Comparison of ENCODE assay signal across 13 cellular contexts in the genomic region with DNA sequence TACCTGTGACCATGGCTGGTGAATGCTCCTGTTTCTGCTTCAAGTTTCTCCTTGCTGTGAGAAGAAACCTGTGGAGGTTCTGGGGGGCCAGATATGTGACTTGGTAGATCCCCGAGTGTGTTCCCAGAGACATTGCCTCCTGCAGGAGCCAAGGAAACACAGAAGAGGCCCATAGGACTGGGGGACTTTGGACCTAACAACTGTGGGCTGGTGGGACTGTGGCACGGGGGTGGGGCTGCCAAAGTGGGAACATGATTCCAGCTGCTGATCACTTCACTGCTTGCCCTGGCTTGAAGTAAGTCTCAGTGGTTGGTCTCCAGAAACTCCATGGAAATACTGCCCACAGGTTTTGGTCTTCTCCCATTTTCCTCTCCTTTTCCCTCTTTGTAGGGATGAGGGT. TPM values are rescaled to one million over a fixed set of nuclear protein-coding genes. Genes with fewer than 3 reads are reported as not detected.
DNase-seq lines count a peak whose midpoint lies in the region; ATAC-seq and TF ChIP-seq lines count a peak whose summit lies in the region.
"Had no signal": no experiment of that assay in that cellular context is flagged by ENCODE, and none has a peak within 500 bp of the region (broad histone marks: within the 10 kb centered on the region; RNA-seq: fewer than 3 reads in every experiment).

No MANE protein-coding gene starts in this region.

- H3K4me3 Mint-ChIP-seq in dendritic cell treated with granulocyte-macrophage colony-stimulating factor and Interleukin-4, amounts not matched to agents 40 ng/mL and 50 ng/mL, for 4 days = no peak overlapping the region
- H3K4me3 Mint-ChIP-seq in mesothelial cell of epicardium = no peak overlapping the region

- peaks cover 27% of the 10 kb centered on the region for H3K4me1 ChIP-seq in Panc1 (ENCODE audit: control insufficient read depth, insufficient read depth, low read length)
- H3K4me1 ChIP-seq in mucosa of descending colon (ENCODE audit: low read depth) = peaks cover 38% of the 10 kb centered on the region

- no peaks in the 10 kb centered on the region for H3K27me3 Mint-ChIP-seq in dendritic cell treated with granulocyte-macrophage colony-stimulating factor and Interleukin-4, amounts not matched to agents 40 ng/mL and 50 ng/mL, for 4 days
- no peaks in the 10 kb centered on the region for H3K27me3 Mint-ChIP-seq in mesothelial cell of epicardium (ENCODE audit: low read depth)

- H3K27ac ChIP-seq in Panc1 (ENCODE audit: low read length) (0 out of 2 replicates have a peak overlapping the region, but pooled peaks have one; percentile 13), substantia nigra (ENCODE audit: low read depth, low read length, poor library complexity, severe bottlenecking) (peak overlapping the region; percentile 73)
- H3K27ac ChIP-seq: BLaER1 had no signal

- in situ Hi-C loops in Panc1 (cut with HindIII; ENCODE audit: low pct_unique_long_range_greater_than_20kb, low sequenced_read_pairs) = no loop called here

- intact Hi-C loops in Panc1 (cut with micrococcal nuclease; ENCODE audit: unreplicated experiment) = loop anchor here (10.0 kb wide), 2 partner anchors 79 to 101 kb away; partner anchors contain the start of genes ARFGAP2 and MYBPC3
- intact Hi-C loops in dendritic cell treated with granulocyte-macrophage colony-stimulating factor and Interleukin-4, amounts not matched to agents 40 ng/mL and 50 ng/mL, for 4 days (cut with micrococcal nuclease) = no loop called here
- intact Hi-C loops in mucosa of descending colon (cut with DNase I, micrococcal nuclease) = no loop called here

- peaks cover 52% of the 10 kb centered on the region for H3K4me1 Mint-ChIP-seq in dendritic cell treated with granulocyte-macrophage colony-stimulating factor and Interleukin-4, amounts not matched to agents 40 ng/mL and 50 ng/mL, for 4 days (ENCODE audit: low read depth)
- H3K4me1 Mint-ChIP-seq in mesothelial cell of epicardium = peaks cover 34% of the 10 kb centered on the region

- CTCF ChIA-PET in Panc1 (lab: Charles Lee) = no interaction called here

- H3K36me3 Mint-ChIP-seq in dendritic cell treated with granulocyte-macrophage colony-stimulating factor and Interleukin-4, amounts not matched to agents 40 ng/mL and 50 ng/mL, for 4 days (ENCODE audit: low read depth) = peaks cover 13% of the 10 kb centered on the region
- H3K36me3 Mint-ChIP-seq in mesothelial cell of epicardium = no peaks in the 10 kb centered on the region

- ATAC-seq in Panc1 = no peak
- ATAC-seq in HG03378 (IDR thresholded peaks at IDR 0.05; ENCODE audit: unreplicated experiment) = no peak
- no peak for ATAC-seq in mucosa of descending colon

- H3K9me3 ChIP-seq in Panc1 (ENCODE audit: control insufficient read depth, insufficient read depth, low read depth, low read length) (no peaks in the 10 kb centered on the region), mucosa of descending colon (no peaks in the 10 kb centered on the region)
- H3K9me3 ChIP-seq: BLaER1 had no signal

- H3K36me3 ChIP-seq in Panc1 (ENCODE audit: control insufficient read depth, insufficient read depth, low read length) (no peaks in the 10 kb centered on the region), mucosa of descending colon (ENCODE audit: low read depth) (no peaks in the 10 kb centered on the region)
- H3K36me3 ChIP-seq: BLaER1 had no signal

- H3K27me3 ChIP-seq in Panc1 (ENCODE audit: control insufficient read depth, insufficient read depth, low read length) = no peaks in the 10 kb centered on the region
- H3K27me3 ChIP-seq: BLaER1 had no signal

- TF ChIP-seq CTCF in Panc1 (IDR thresholded peaks at IDR 0.05) (no peak), mesothelial cell of epicardium (IDR thresholded peaks at IDR 0.05; ENCODE audit: unreplicated experiment) (no peak), mucosa of descending colon (IDR thresholded peaks at IDR 0.05) (no peak)

- H3K4me3 ChIP-seq in Panc1 (ENCODE audit: low read depth in 2 of 2, low read length in 2 of 2) (no peak overlapping the region), mucosa of descending colon (no peak overlapping the region)
- H3K4me3 ChIP-seq: BLaER1 had no signal

- no peak for DNase-seq in Panc1 (ENCODE audit: low read depth, low spot score)
- DNase-seq in mesothelial cell of epicardium (ENCODE audit: low spot score in 2 of 2, unreplicated experiment in 2 of 2) = no peak
- no peak for DNase-seq in substantia nigra (lab: John Stamatoyannopoulos, UW)
- no peak for DNase-seq in pons (ENCODE audit: low spot score)
- no peak for DNase-seq in NCI-H1436 treated with DMSO at 0.1 percent for 48 hours (lab: John Stamatoyannopoulos, UW)
- DNase-seq in mucosa of descending colon = no peak
- DNase-seq: DMS53; NCI-H2081 treated with DMSO at 0.1 percent for 48 hours; NCI-H748 treated with DMSO at 0.1 percent for 48 hours; stimulated activated CD8-positive, alpha-beta memory T cell treated with anti-CD3 and anti-CD28 coated beads, Interleukin-4, amount 100 ng/mL, for 48 hours had no signal

- BruUV-seq in Panc1 (replicated peaks; lab: Mats Ljungman, UMichigan) = no TSS peak

- H3K27ac Mint-ChIP-seq in dendritic cell treated with granulocyte-macrophage colony-stimulating factor and Interleukin-4, amounts not matched to agents 40 ng/mL and 50 ng/mL, for 4 days = peak overlapping the region; percentile 78
- H3K27ac Mint-ChIP-seq in mesothelial cell of epicardium = peak overlapping the region; percentile 25

- no peaks in the 10 kb centered on the region for H3K9me3 Mint-ChIP-seq in dendritic cell treated with granulocyte-macrophage colony-stimulating factor and Interleukin-4, amounts not matched to agents 40 ng/mL and 50 ng/mL, for 4 days
- H3K9me3 Mint-ChIP-seq in mesothelial cell of epicardium = no peaks in the 10 kb centered on the region

- POLR2A ChIA-PET in Panc1 (lab: Charles Lee) = no interaction called here

RNA-seq across cellular contexts. Expression of gene NR1H3, which starts 4.1 kb away (rescaled TPM):
- total RNA-seq in Panc1 (2021; ENCODE audit: unreplicated experiment) = 17.2 TPM
- polyA plus RNA-seq in Panc1 (2012; ENCODE audit: insufficient read length) = 19.7 TPM
- 25.5 to 28.2 TPM (median 26.5 TPM) in 3 replicates for total RNA-seq in mesothelial cell of epicardium
- 10 to 100 TPM; 49.1 to 73.5 (median 50.6) TPM for total RNA-seq in mucosa of descending colon

RNA-seq across cellular contexts. Expression of gene ACP2, which starts 5.0 kb away (rescaled TPM):
- total RNA-seq in Panc1 (2021; ENCODE audit: unreplicated experiment) = 28.4 TPM
- polyA plus RNA-seq in Panc1 (2012; ENCODE audit: insufficient read length) = 28.7 TPM
- total RNA-seq in mesothelial cell of epicardium = 38.1 to 41.3 TPM (median 39.6 TPM) in 3 replicates
- total RNA-seq in mucosa of descending colon = 10 to 100 TPM; 42.6 to 53.8 (median 51.1) TPM

RNA-seq across cellular contexts. Expression of gene MADD, which starts 16.3 kb away (rescaled TPM):
- 51.1 TPM for total RNA-seq in Panc1 (2021; ENCODE audit: unreplicated experiment)
- polyA plus RNA-seq in Panc1 (2012; ENCODE audit: insufficient read length) = 42.9 TPM
- 65.6 to 71.2 TPM (median 65.7 TPM) in 3 replicates for total RNA-seq in mesothelial cell of epicardium
- 10 to 100 TPM; 45.0 to 69.6 (median 67.3) TPM for total RNA-seq in mucosa of descending colon

RNA-seq across cellular contexts. Expression of gene DDB2, which starts 38.9 kb away (rescaled TPM):
- total RNA-seq in Panc1 (2021; ENCODE audit: unreplicated experiment) (33.6 TPM), mesothelial cell of epicardium (42.4 to 49.1 TPM (median 46.7 TPM) in 3 replicates), mucosa of descending colon (10 to 100 TPM; 29.8 to 41.2 (median 37.2) TPM)
- 20.3 TPM for polyA plus RNA-seq in Panc1 (2012; ENCODE audit: insufficient read length)
